Comparison of ENCODE assay signal across 30 cellular contexts in the genomic region with DNA sequence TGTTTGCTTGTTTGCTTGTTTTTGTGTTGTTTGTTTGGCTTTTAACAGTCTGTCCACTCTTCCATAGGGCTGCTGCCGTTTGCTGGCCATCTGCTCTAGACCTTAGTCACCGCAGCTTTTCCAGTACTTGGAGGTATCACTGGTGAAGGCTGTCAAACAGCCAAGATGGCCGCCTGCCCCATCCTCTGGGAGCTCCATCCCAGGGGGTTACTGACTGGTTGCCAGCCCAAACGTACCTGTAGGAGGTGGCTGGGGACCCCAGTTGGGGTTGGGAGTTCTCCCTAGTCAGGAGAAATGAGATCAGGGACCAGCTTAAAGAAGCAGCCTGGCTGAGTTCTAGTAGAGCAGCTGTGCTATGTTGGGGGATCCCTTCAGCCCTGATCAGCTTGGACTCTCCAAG.
"Had no signal": no experiment of that assay in that cellular context is flagged by ENCODE, and none has a peak within 500 bp of the region (broad histone marks: within the 10 kb centered on the region; RNA-seq: fewer than 3 reads in every experiment).

No MANE protein-coding gene starts in this region.

- H3K4me3 Mint-ChIP-seq: naive thymus-derived CD4-positive, alpha-beta T cell; natural killer cell; nephron; neural progenitor cell; stimulated activated memory B cell treated with anti-CD40 and anti-IgM and Interleukin-4, amounts not matched to agents 10 μg/mL and 1 μg/mL and 100 μg/mL, for 72 hours; stimulated activated naive CD8-positive, alpha-beta T cell treated with anti-CD3 and anti-CD28 coated beads, Interleukin-15, amount 100 ng/mL, for 72 hours; type B pancreatic cell had no signal

- H3K27me3 Mint-ChIP-seq: naive thymus-derived CD4-positive, alpha-beta T cell; progenitor cell of endocrine pancreas; stimulated activated memory B cell treated with anti-CD40 and anti-IgM and Interleukin-4, amounts not matched to agents 10 μg/mL and 1 μg/mL and 100 μg/mL, for 72 hours; stimulated activated naive CD8-positive, alpha-beta T cell treated with anti-CD3 and anti-CD28 coated beads, Interleukin-15, amount 100 ng/mL, for 72 hours; type B pancreatic cell had no signal

- H3K9ac ChIP-seq: neural progenitor cell, parathyroid adenoma had no signal

- ATAC-seq: naive thymus-derived CD4-positive, alpha-beta T cell; natural killer cell; psoas muscle; right cardiac atrium; stimulated activated memory B cell treated with anti-CD40 and anti-IgM and Interleukin-4, amounts not matched to agents 10 μg/mL and 1 μg/mL and 100 μg/mL, for 72 hours; stimulated activated naive CD8-positive, alpha-beta T cell treated with anti-CD3 and anti-CD28 coated beads, Interleukin-15, amount 100 ng/mL, for 72 hours; stimulated activated naive CD8-positive, alpha-beta T cell treated with anti-CD3 and anti-CD28 coated beads, Interleukin-15, Interleukin-2, amounts not matched to agents 100 U/mL and 50 U/mL, for 24 hours; upper lobe of right lung had no signal

- H3K79me2 ChIP-seq: parathyroid adenoma had no signal

- H3K4me3 ChIP-seq: neural progenitor cell, ovary, psoas muscle, skin epidermis, smooth muscle cell, spleen, suprapubic skin, testis, tibial artery, transverse colon, upper lobe of right lung, uterus had no signal

- H3K4me1 Mint-ChIP-seq: naive thymus-derived CD4-positive, alpha-beta T cell; natural killer cell; nephron; neural progenitor cell; stimulated activated naive CD8-positive, alpha-beta T cell treated with anti-CD3 and anti-CD28 coated beads, Interleukin-15, amount 100 ng/mL, for 72 hours had no signal

- H2AFZ ChIP-seq: neural progenitor cell, parathyroid adenoma had no signal

- H3K27ac ChIP-seq: neural progenitor cell, ovary, parathyroid adenoma, psoas muscle, skin epidermis, spleen, suprapubic skin, testis, tibial artery, transverse colon, upper lobe of right lung, uterus had no signal

- H3K27me3 ChIP-seq: neural progenitor cell, ovary, spleen, suprapubic skin, testis, tibial artery, transverse colon, upper lobe of right lung, uterus had no signal

- H3K36me3 ChIP-seq: neural progenitor cell, ovary, suprapubic skin, tibial artery, transverse colon, upper lobe of right lung, uterus had no signal

- H3K36me3 Mint-ChIP-seq: naive thymus-derived CD4-positive, alpha-beta T cell had no signal

- DNase-seq: naive thymus-derived CD4-positive, alpha-beta T cell; natural killer cell; occipital lobe; psoas muscle; stimulated activated CD4-positive, alpha-beta T cell treated with anti-CD3 and anti-CD28 coated beads, Interleukin-12 subunit alpha, Interleukin-12 subunit beta, amount 100 ng/mL, for 4 hours; stimulated activated CD4-positive, alpha-beta T cell treated with anti-CD3 and anti-CD28 coated beads, Interleukin-1b, Interleukin-23, amount 100 ng/mL, for 48 hours; stimulated activated CD4-positive, alpha-beta T cell treated with anti-CD3 and anti-CD28 coated beads, Interleukin-4, amount 100 ng/mL, for 1 hour; stimulated activated CD4-positive, alpha-beta T cell treated with anti-CD3 and anti-CD28 coated beads, Interleukin-4, amount 100 ng/mL, for 4 hours; stimulated activated CD8-positive, alpha-beta memory T cell treated with anti-CD3 and anti-CD28 coated beads, Interleukin-4, amount 100 ng/mL, for 48 hours; stimulated activated naive CD4-positive, alpha-beta T cell; stimulated activated naive CD8-positive, alpha-beta T cell treated with anti-CD3 and anti-CD28 coated beads, Interleukin-15, amount 100 ng/mL, for 72 hours; stimulated activated naive CD8-positive, alpha-beta T cell treated with anti-CD3 and anti-CD28 coated beads, Interleukin-15, Interleukin-2, amounts not matched to agents 100 U/mL and 50 U/mL, for 24 hours; substantia nigra; testis; tibial artery; transverse colon; upper lobe of right lung; uterus had no signal

- H3K27ac Mint-ChIP-seq: naive thymus-derived CD4-positive, alpha-beta T cell; natural killer cell; nephron; neural progenitor cell; progenitor cell of endocrine pancreas; stimulated activated memory B cell treated with anti-CD40 and anti-IgM and Interleukin-4, amounts not matched to agents 10 μg/mL and 1 μg/mL and 100 μg/mL, for 72 hours; stimulated activated naive CD8-positive, alpha-beta T cell treated with anti-CD3 and anti-CD28 coated beads, Interleukin-15, amount 100 ng/mL, for 72 hours; type B pancreatic cell had no signal

- H3K4me1 ChIP-seq: neural progenitor cell, parathyroid adenoma, psoas muscle, spleen, suprapubic skin, testis, tibial artery, transverse colon, upper lobe of right lung, uterus had no signal

- H3K4me2 ChIP-seq: neural progenitor cell, smooth muscle cell had no signal

- H3K9me3 ChIP-seq: ovary, psoas muscle, testis, tibial artery, uterus had no signal
